ENCODE assay signal across 8 cellular contexts in the genomic region with DNA sequence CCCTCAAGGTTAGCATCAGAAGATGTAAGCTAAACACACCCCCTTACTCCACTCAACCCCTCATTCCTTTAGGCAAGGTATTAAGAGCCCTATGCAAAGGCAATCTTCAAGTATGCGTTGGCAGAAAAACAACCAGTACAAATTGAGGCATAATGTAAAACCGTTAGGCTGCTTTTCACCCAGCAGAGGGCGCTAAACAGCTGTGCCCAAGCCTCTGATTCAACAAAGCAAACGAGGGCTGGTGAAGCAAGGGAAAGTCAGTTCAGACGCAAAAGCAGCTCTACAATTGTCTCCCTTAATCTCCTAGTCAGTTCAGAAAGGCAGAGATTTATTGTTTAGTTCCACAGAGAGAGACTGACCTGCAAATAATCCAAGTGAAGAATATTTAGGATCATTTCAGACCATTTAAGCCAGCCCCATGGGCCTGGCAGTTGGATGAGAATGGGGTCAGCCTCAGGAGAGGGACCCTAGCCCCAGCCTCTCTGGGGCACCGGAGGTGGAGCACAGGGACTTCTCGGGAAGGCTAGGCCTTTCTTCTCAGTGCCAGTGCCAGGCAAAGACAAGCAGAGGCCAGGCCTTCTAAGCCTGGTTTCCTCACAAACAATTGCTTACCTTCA. TPM values are rescaled to one million over a fixed set of nuclear protein-coding genes. Genes with fewer than 3 reads are reported as not detected.
DNase-seq lines count a peak whose midpoint lies in the region; FAIRE-seq and TF ChIP-seq lines count a peak whose summit lies in the region.

No MANE protein-coding gene starts in this region.

- H3K27me3 Mint-ChIP-seq in osteocyte (ENCODE audit: unreplicated experiment), result no peaks in the 10 kb centered on the region
- no peaks in the 10 kb centered on the region for H3K27me3 Mint-ChIP-seq in type B pancreatic cell

- H3K4me1 Mint-ChIP-seq in osteocyte (ENCODE audit: unreplicated experiment) (peaks cover 45% of the 10 kb centered on the region), type B pancreatic cell (ENCODE audit: unreplicated experiment) (peaks cover 27% of the 10 kb centered on the region)

- H3K9me3 Mint-ChIP-seq in osteocyte (ENCODE audit: unreplicated experiment), result no peaks in the 10 kb centered on the region
- H3K9me3 Mint-ChIP-seq in type B pancreatic cell, result no peaks in the 10 kb centered on the region

- DNase-seq in A172 (ENCODE audit: low spot score) (peak; percentile 62), GM18507 (ENCODE audit: extremely low spot score, insufficient read length, low read depth) (peak; percentile 38), NAMALWA (ENCODE audit: low spot score) (peak; percentile 71), SK-N-DZ (ENCODE audit: low spot score) (peak; percentile 70), germinal center (ENCODE audit: low spot score) (peak; percentile 70), osteocyte (ENCODE audit: extremely low spot score, unreplicated experiment) (no peak), type B pancreatic cell (ENCODE audit: extremely low spot score, unreplicated experiment) (no peak)
- peak; percentile 71 for DNase-seq in activated naive CD4-positive, alpha-beta T cell treated with Interleukin-2 at 50 U/mL for 16 hours

- H3K27ac Mint-ChIP-seq in osteocyte (ENCODE audit: unreplicated experiment) (peak overlapping the region; percentile 87), type B pancreatic cell (peak overlapping the region; percentile 26)

- FAIRE-seq in GM18507 (lab: Jason Lieb, UNC), result peak; percentile 89

- no peaks in the 10 kb centered on the region for H3K36me3 Mint-ChIP-seq in osteocyte (ENCODE audit: unreplicated experiment)
- no peaks in the 10 kb centered on the region for H3K36me3 Mint-ChIP-seq in type B pancreatic cell

- TF ChIP-seq CTCF in osteocyte (IDR thresholded peaks at IDR 0.05) (peak; percentile 95), type B pancreatic cell (conservative IDR thresholded peaks at IDR 0.05) (peak; percentile 99)

- H3K4me3 Mint-ChIP-seq in osteocyte (ENCODE audit: unreplicated experiment), result no peak overlapping the region
- H3K4me3 Mint-ChIP-seq in type B pancreatic cell, result no peak overlapping the region

RNA-seq across cellular contexts. Expression of a gene that starts 23.5 kb away (rescaled TPM):
- total RNA-seq in A172 (2014; rRNA removed; shearing (Covaris generic)), result 3.9 and 6.7 TPM in 2 replicates
- 10.3 and 13.7 TPM in 2 replicates for polyA plus RNA-seq in SK-N-DZ (2014; cell fraction: cytosol; rRNA removed)
- polyA plus RNA-seq in SK-N-DZ (2014; cell fraction: nucleus; rRNA removed), result 15.7 and 28.7 TPM in 2 replicates
- total RNA-seq in osteocyte, result 49.5 and 56.1 TPM in 2 replicates
- total RNA-seq in type B pancreatic cell (ENCODE audit: low replicate concordance), result 46.1 and 54.9 TPM in 2 replicates

Comparison
In these comparisons a context has a peak if more than half of its experiments do, and no peak if none do; other contexts are left out.
1. DNase-seq: peak in A172 (single experiment), GM18507 (single experiment), NAMALWA (single experiment), SK-N-DZ (single experiment), activated naive CD4-positive, alpha-beta T cell treated with Interleukin-2 at 50 U/mL for 16 hours (single experiment) and germinal center (single experiment); none in osteocyte (single experiment) and type B pancreatic cell (single experiment).